Comparison of ENCODE assay signal across 10 cellular contexts in genomic region chr16:66486773-66487579, GRCh38. TPM values are rescaled to one million over a fixed set of nuclear protein-coding genes. Genes with fewer than 3 reads are reported as not detected.
DNase-seq lines count a peak whose midpoint lies in the region; ATAC-seq, FAIRE-seq and TF ChIP-seq lines count a peak whose summit lies in the region.
"Had no signal": no experiment of that assay in that cellular context is flagged by ENCODE, and none has a peak within 500 bp of the region (broad histone marks: within the 10 kb centered on the region; RNA-seq: fewer than 3 reads in every experiment).

No MANE protein-coding gene starts in this region.

- H4K5ac ChIP-seq in mesendoderm (ENCODE audit: low read length): no peak overlapping the region

- WGBS in mesendoderm (ENCODE audit: extremely low coverage, insufficient coverage, low lambda C conversion rate): no CpG with 5 or more reads among the region's 3 CpGs
- WGBS in small intestine, 3 donors: 71 to 96% (median 86%) methylated on average over 3 of the region's 3 CpGs

- H3K18ac ChIP-seq in mesendoderm (ENCODE audit: low read length): no peak overlapping the region

- no peaks in the 10 kb centered on the region for H3K9me3 ChIP-seq in small intestine (ENCODE audit: control insufficient read depth, low read depth)

- no peaks in the 10 kb centered on the region for H3K79me1 ChIP-seq in mesendoderm (ENCODE audit: low read length)

- no peaks in the 10 kb centered on the region for H3K27me3 Mint-ChIP-seq in mesothelial cell of epicardium (ENCODE audit: low read depth)

- no peak overlapping the region for H2BK5ac ChIP-seq in mesendoderm (ENCODE audit: low read length)

- H3K27me3 ChIP-seq in mesendoderm (ENCODE audit: insufficient read depth, low read length, poor library complexity): no peaks in the 10 kb centered on the region
- no peaks in the 10 kb centered on the region for H3K27me3 ChIP-seq in small intestine (ENCODE audit: control insufficient read depth in 2 of 2, insufficient read depth in 2 of 2, low read length in 2 of 2)

- TF ChIP-seq CTCF in mesothelial cell of epicardium (IDR thresholded peaks at IDR 0.05; ENCODE audit: unreplicated experiment): no peak

- no peak overlapping the region for H4K8ac ChIP-seq in mesendoderm (ENCODE audit: low read depth, low read length)

- H3K4ac ChIP-seq in mesendoderm (ENCODE audit: low read depth, low read length): no peak overlapping the region

- peak overlapping the region; percentile 30 for H3K27ac Mint-ChIP-seq in mesothelial cell of epicardium
- H3K27ac Mint-ChIP-seq: T-helper 2 cell treated with Interferon-gamma antibody and Interleukin-4, amounts not matched to agents 5 μg/mL and 100 μg/mL, for 36 hours had no signal

- H2BK120ac ChIP-seq in mesendoderm (ENCODE audit: low read depth, low read length): no peak overlapping the region

- H2AK5ac ChIP-seq in mesendoderm (ENCODE audit: low read length): no peak overlapping the region

- H3K36me3 ChIP-seq in mesendoderm (ENCODE audit: control insufficient read depth, insufficient read depth, low read length): no peaks in the 10 kb centered on the region
- no peaks in the 10 kb centered on the region for H3K36me3 ChIP-seq in small intestine (ENCODE audit: control insufficient read depth in 2 of 2, insufficient read depth in 2 of 2, low read length in 2 of 2)

- H2BK15ac ChIP-seq in mesendoderm (replicated peaks; ENCODE audit: low read depth): no peak overlapping the region

- H3K27ac ChIP-seq in mesendoderm (ENCODE audit: low read depth, low read length): no peak overlapping the region
- H3K27ac ChIP-seq in small intestine (ENCODE audit: low read depth in 1 of 2, low read length in 1 of 2): peak overlapping the region in 1 of 2 donors; percentile 36

- no peak for ATAC-seq in GM21825 (IDR thresholded peaks at IDR 0.05; ENCODE audit: unreplicated experiment)

- no peaks in the 10 kb centered on the region for H3K79me2 ChIP-seq in mesendoderm (ENCODE audit: control insufficient read depth, insufficient read depth, low read length)

- DNase-seq in AG20443 (ENCODE audit: low spot score) (peak; percentile 61), NCI-H146 treated with DMSO at 0.1 percent for 48 hours (lab: John Stamatoyannopoulos, UW; ENCODE audit: unreplicated experiment) (peak; percentile 63), dermis microvascular lymphatic vessel endothelial cell (ENCODE audit: low read depth in 2 of 2) (peak; percentile 67 to 69), mesothelial cell of epicardium (ENCODE audit: low spot score in 2 of 2, unreplicated experiment in 2 of 2) (peak in 1 of 2 experiments; percentile 38), mesendoderm (no peak), NCI-H82 (lab: John Stamatoyannopoulos, UW) (no peak), small intestine (no peak)

- H3K9ac ChIP-seq in mesendoderm (ENCODE audit: low read length): no peak overlapping the region

- no peak overlapping the region for H3K4me3 Mint-ChIP-seq in mesothelial cell of epicardium
- H3K4me3 Mint-ChIP-seq: T-helper 2 cell treated with Interferon-gamma antibody and Interleukin-4, amounts not matched to agents 5 μg/mL and 100 μg/mL, for 36 hours had no signal

- no peak overlapping the region for H3K56ac ChIP-seq in mesendoderm (ENCODE audit: low read length)

- H3K4me3 ChIP-seq in mesendoderm (ENCODE audit: low read length): no peak overlapping the region
- no peak overlapping the region for H3K4me3 ChIP-seq in small intestine (ENCODE audit: low read depth in 1 of 2, low read length in 2 of 2)

- H3K36me3 Mint-ChIP-seq in mesothelial cell of epicardium: no peaks in the 10 kb centered on the region

- H3K9me3 Mint-ChIP-seq in mesothelial cell of epicardium: no peaks in the 10 kb centered on the region
- H3K9me3 Mint-ChIP-seq: T-helper 2 cell treated with Interferon-gamma antibody and Interleukin-4, amounts not matched to agents 5 μg/mL and 100 μg/mL, for 36 hours had no signal

- H3K4me2 ChIP-seq in mesendoderm (ENCODE audit: low read length): no peak overlapping the region

- H3K4me1 Mint-ChIP-seq in mesothelial cell of epicardium: peaks cover 20% of the 10 kb centered on the region

- no peak overlapping the region for H3K23ac ChIP-seq in mesendoderm (ENCODE audit: low read length)

- H3K4me1 ChIP-seq in mesendoderm (ENCODE audit: control insufficient read depth, low read depth, low read length) (no peaks in the 10 kb centered on the region), small intestine (ENCODE audit: control insufficient read depth in 2 of 2, insufficient read depth in 1 of 2, low read depth in 1 of 2, low read length in 1 of 2) (no peaks in the 10 kb centered on the region)

- FAIRE-seq in small intestine (lab: Jason Lieb, UNC): no peak
- FAIRE-seq: G401.6 had no signal

RNA-seq across cellular contexts. Expression of gene BEAN1, which starts 59.9 kb away (rescaled TPM):
- 0.39 and 0.51 TPM in 2 replicates for total RNA-seq in dermis microvascular lymphatic vessel endothelial cell
- total RNA-seq in mesothelial cell of epicardium: 0.82 to 1.1 TPM (median 1.0 TPM) in 3 replicates
- 0.10 TPM for polyA plus RNA-seq in mesendoderm (2013, experiment 1 of 2)
- polyA plus RNA-seq in mesendoderm (2013, experiment 2 of 2): 0.06 TPM
- under 1 TPM in 1 of 3 donors, not detected in 2; 0.64 TPM for polyA plus RNA-seq in small intestine

Comparison
In these comparisons a context has a peak if more than half of its experiments do, and no peak if none do; other contexts are left out.
1. DNase-seq: peak in AG20443 (single experiment), NCI-H146 treated with DMSO at 0.1 percent for 48 hours (single experiment) and dermis microvascular lymphatic vessel endothelial cell (2 of 2); none in mesendoderm (single experiment), NCI-H82 (single experiment) and small intestine (single experiment).